In genomic region chr10:110759523-110759922, GRCh38 we compare ENCODE assay signal across 25 cellular contexts.
A peak's percentile ranks its signal among the peaks of the same experiment; 100 is the strongest.
DNase-seq lines count a peak whose midpoint lies in the region; ATAC-seq, FAIRE-seq and TF ChIP-seq lines count a peak whose summit lies in the region.
"Had no signal": no experiment of that assay in that cellular context is flagged by ENCODE, and none has a peak within 500 bp of the region (broad histone marks: within the 10 kb centered on the region; RNA-seq: fewer than 3 reads in every experiment).

No MANE protein-coding gene starts in this region.

- H3K4me1 ChIP-seq in left ventricle myocardium inferior (peaks cover 82% of the 10 kb centered on the region), H1 (replicated peaks in 1 of 4; ENCODE audit: control insufficient read depth in 3 of 4, insufficient read depth in 4 of 4, low read length in 3 of 4) (no peaks in the 10 kb centered on the region)
- H3K4me1 ChIP-seq: upper lobe of right lung had no signal

- no peak overlapping the region for H2AK5ac ChIP-seq in H1 (ENCODE audit: low read depth, low read length)

- CTCF ChIA-PET in H1 (lab: Charles Lee; ENCODE audit: partially characterized antibody): interaction anchor here (0.7 to 2.1 kb wide), 4 partner anchors 13 to 317 kb away, joined by 3 to 9 read pairs (median 4); partner anchors contain the start of gene ADRA2A
- CTCF ChIA-PET in HEK293T (lab: Yijun Ruan, JAX): no interaction called here

- no peak overlapping the region for H3K4me2 ChIP-seq in H1 (ENCODE audit: insufficient read depth in 1 of 2, low read depth in 2 of 2, low read length in 2 of 2)
- H3K4me2 ChIP-seq: A549 had no signal

- no peaks in the 10 kb centered on the region for H3K23me2 ChIP-seq in H1 (ENCODE audit: low read depth, low read length)

- 0 out of 2 replicates have a peak overlapping the region, but pooled peaks have one; percentile 16 for H4K8ac ChIP-seq in H1 (ENCODE audit: extremely low read depth, insufficient read depth, low read length)

- TF ChIP-seq POLR2A in H1 (IDR thresholded peaks at IDR 0.05; ENCODE audit: control extremely low read depth in 1 of 2, low read depth in 2 of 2, low read length in 2 of 2): no peak

- no peak overlapping the region for H3K56ac ChIP-seq in H1 (replicated peaks; ENCODE audit: insufficient read length, low read depth, low read length)

- H3K14ac ChIP-seq in H1 (ENCODE audit: insufficient read length): no peak overlapping the region

- DNase-seq in left ventricle myocardium inferior (no peak), cardiac septum (ENCODE audit: low spot score) (no peak), H1 (ENCODE audit: low read depth in 1 of 2, low spot score in 2 of 2) (no peak), urothelium cell line (ENCODE audit: low spot score) (peak; percentile 18), HEK293T (ENCODE audit: extremely low spot score) (no peak)
- no peak for DNase-seq in activated CD4-positive, CD25-positive, alpha-beta regulatory T cell treated with anti-CD3 and anti-CD28 coated beads, Interleukin-2, amount 50 U/mL, for 72 hours
- no peak for DNase-seq in stimulated activated naive CD8-positive, alpha-beta T cell treated with anti-CD3 and anti-CD28 coated beads, Interleukin-15, Interleukin-2, amounts not matched to agents 100 U/mL and 50 U/mL, for 24 hours
- DNase-seq: activated CD4-positive, alpha-beta T cell treated with anti-CD3 and anti-CD28 coated beads, Interleukin-2, amount 50 U/mL, for 4 hours; activated CD8-positive, alpha-beta memory T cell treated with anti-CD3 and anti-CD28 coated beads, Interleukin-2, amount 50 U/mL, for 48 hours; activated naive CD8-positive, alpha-beta T cell treated with anti-CD3 and anti-CD28 coated beads, Interleukin-2, amount 10 ng/mL, durations not matched to agents 7 days and 5 days; body of pancreas; effector memory CD8-positive, alpha-beta T cell; left lung; NCI-H1694 treated with DMSO at 0.1 percent for 48 hours; NCI-H748 treated with DMSO at 0.1 percent for 48 hours; SIG-M5; stimulated activated CD4-positive, alpha-beta T cell treated with anti-CD3 and anti-CD28 coated beads, Interleukin-12 subunit alpha, Interleukin-12 subunit beta, amount 100 ng/mL, for 4 hours; stimulated activated naive CD8-positive, alpha-beta T cell treated with anti-CD3 and anti-CD28 coated beads, Interleukin-15, amount 100 ng/mL, for 72 hours; upper lobe of right lung had no signal

- peaks cover 3% of the 10 kb centered on the region for H3K27me3 Mint-ChIP-seq in nephron (ENCODE audit: low read depth)
- H3K27me3 Mint-ChIP-seq: activated naive CD8-positive, alpha-beta T cell treated with anti-CD3 and anti-CD28 coated beads, Interleukin-2, amount 10 ng/mL, durations not matched to agents 7 days and 5 days had no signal

- TF ChIP-seq CTCF in left ventricle myocardium inferior (IDR thresholded peaks at IDR 0.05; ENCODE audit: borderline replicate concordance) (no peak), H1 (IDR thresholded peaks at IDR 0.05; ENCODE audit: control extremely low read depth in 1 of 3, insufficient read depth in 1 of 3, low read depth in 1 of 3, low read length in 3 of 3) (no peak), nephron (IDR thresholded peaks at IDR 0.05; ENCODE audit: unreplicated experiment in 3 of 3) (no peak)

- H2BK120ac ChIP-seq in H1 (replicated peaks; ENCODE audit: low read depth, low read length): no peak overlapping the region

- no peaks in the 10 kb centered on the region for H3K79me2 ChIP-seq in H1 (ENCODE audit: control insufficient read depth in 1 of 2, insufficient read depth in 2 of 2, low read length in 2 of 2)

- H3K23ac ChIP-seq in H1 (ENCODE audit: insufficient read length): no peak overlapping the region

- peaks cover 38% of the 10 kb centered on the region for H3K4me1 Mint-ChIP-seq in nephron
- H3K4me1 Mint-ChIP-seq: B cell had no signal

- no peaks in the 10 kb centered on the region for H3K36me3 Mint-ChIP-seq in nephron (ENCODE audit: low read depth)

- H2BK20ac ChIP-seq in H1 (ENCODE audit: low read length): no peak overlapping the region

- no peak overlapping the region for H3K9ac ChIP-seq in H1 (replicated peaks in 1 of 4; ENCODE audit: extremely low read depth in 1 of 4, low read depth in 3 of 4, low read length in 3 of 4)

- H3K4me3 ChIP-seq in left ventricle myocardium inferior (no peak overlapping the region), H1 (ENCODE audit: extremely low read depth in 1 of 4, insufficient read depth in 2 of 4, low read depth in 3 of 4, low read length in 4 of 4) (no peak overlapping the region)
- H3K4me3 ChIP-seq: A549, body of pancreas, left lung, mucosa of descending colon, upper lobe of right lung had no signal

- H3K9me3 ChIP-seq in left ventricle myocardium inferior (replicated peaks): no peaks in the 10 kb centered on the region
- H3K9me3 ChIP-seq in H1 (ENCODE audit: insufficient read depth in 2 of 2, low read depth in 1 of 2, low read length in 1 of 2): no peaks in the 10 kb centered on the region
- H3K9me3 ChIP-seq: A549, body of pancreas, left lung, mucosa of descending colon, upper lobe of right lung had no signal

- H2AFZ ChIP-seq in H1 (ENCODE audit: low read length): no peak overlapping the region

- H4K5ac ChIP-seq in H1 (ENCODE audit: insufficient read length, low read depth, low read length): no peak overlapping the region

- no peak for TF ChIP-seq EP300 in H1 (IDR thresholded peaks at IDR 0.05; ENCODE audit: borderline replicate concordance in 1 of 2, low read depth in 2 of 2, low read length in 2 of 2)

- H3K27ac ChIP-seq in left ventricle myocardium inferior (replicated peaks): peak overlapping the region; percentile 87
- H3K27ac ChIP-seq in H1 (ENCODE audit: low read depth, low read length): no peak overlapping the region
- H3K27ac ChIP-seq: A549, body of pancreas, left lung, upper lobe of right lung had no signal

- H4K20me1 ChIP-seq in H1 (replicated peaks in 1 of 2; ENCODE audit: control insufficient read depth in 1 of 2, insufficient read depth in 2 of 2, low read length in 2 of 2): no peaks in the 10 kb centered on the region

- TF ChIP-seq RAD21 in H1 (IDR thresholded peaks at IDR 0.05 in 1 of 2, conservative IDR thresholded peaks at IDR 0.05 in 1 of 2; ENCODE audit: low read depth in 2 of 2, low read length in 2 of 2): no peak

- H2BK15ac ChIP-seq in H1 (ENCODE audit: low read length): no peak overlapping the region

- peak overlapping the region in 2 of 3 experiments; percentile 12 to 37 for H3K27ac Mint-ChIP-seq in nephron
- H3K27ac Mint-ChIP-seq: activated naive CD8-positive, alpha-beta T cell treated with anti-CD3 and anti-CD28 coated beads, Interleukin-2, amount 10 ng/mL, durations not matched to agents 7 days and 5 days; B cell; HFFc6; stimulated activated naive CD8-positive, alpha-beta T cell treated with anti-CD3 and anti-CD28 coated beads, Interleukin-15, amount 100 ng/mL, for 72 hours; T-helper 1 cell treated with Interleukin-12 subunit alpha and Interleukin-12 subunit beta and Interleukin-4 antibody, amounts not matched to agents 30 μg/mL and 1 μg/mL, for 36 hours had no signal

- no peaks in the 10 kb centered on the region for H3K27me3 ChIP-seq in left ventricle myocardium inferior (ENCODE audit: low read depth)
- H3K27me3 ChIP-seq in H1 (replicated peaks in 1 of 4; ENCODE audit: control insufficient read depth in 3 of 4, extremely low read depth in 1 of 4, insufficient read depth in 3 of 4, low read length in 3 of 4): no peaks in the 10 kb centered on the region
- H3K27me3 ChIP-seq: body of pancreas had no signal

- FAIRE-seq in H1 (lab: Jason Lieb, UNC): no peak
- peak; percentile 70 for FAIRE-seq in urothelium cell line (lab: Jason Lieb, UNC)
- FAIRE-seq: A549 had no signal

- ATAC-seq in stimulated activated naive CD8-positive, alpha-beta T cell treated with anti-CD3 and anti-CD28 coated beads, Interleukin-15, Interleukin-2, amounts not matched to agents 100 U/mL and 50 U/mL, for 24 hours: no peak
- ATAC-seq: A549; body of pancreas; effector memory CD8-positive, alpha-beta T cell; stimulated activated naive CD8-positive, alpha-beta T cell treated with anti-CD3 and anti-CD28 coated beads, Interleukin-15, amount 100 ng/mL, for 72 hours; upper lobe of right lung had no signal

- H3K9me3 Mint-ChIP-seq in nephron: no peaks in the 10 kb centered on the region
- H3K9me3 Mint-ChIP-seq: effector memory CD8-positive, alpha-beta T cell; HFFc6; T-helper 1 cell treated with Interleukin-12 subunit alpha and Interleukin-12 subunit beta and Interleukin-4 antibody, amounts not matched to agents 30 μg/mL and 1 μg/mL, for 36 hours had no signal

- intact Hi-C loops in left ventricle myocardium inferior (cut with micrococcal nuclease) (no loop called here), cardiac septum (cut with DNase I) (no loop called here)

- 81% methylated on average over 4 of the region's 4 CpGs; no CpG with 5 or more reads in 1 of the 2 experiments for WGBS in H1 (ENCODE audit: extremely low coverage in 1 of 2, insufficient coverage in 1 of 2, insufficient read length in 1 of 2, insufficient replicate concordance in 2 of 2, low coverage in 1 of 2, low lambda C conversion rate in 2 of 2, missing lambda C conversion rate in 1 of 2), 2 experiments

- no peak overlapping the region for H3K4ac ChIP-seq in H1 (replicated peaks; ENCODE audit: insufficient read length, low read depth, low read length)

- H3K4me3 Mint-ChIP-seq in nephron: no peak overlapping the region
- H3K4me3 Mint-ChIP-seq: activated naive CD8-positive, alpha-beta T cell treated with anti-CD3 and anti-CD28 coated beads, Interleukin-2, amount 10 ng/mL, durations not matched to agents 7 days and 5 days; B cell; effector memory CD8-positive, alpha-beta T cell; HFFc6; stimulated activated naive CD8-positive, alpha-beta T cell treated with anti-CD3 and anti-CD28 coated beads, Interleukin-15, amount 100 ng/mL, for 72 hours; T-helper 1 cell treated with Interleukin-12 subunit alpha and Interleukin-12 subunit beta and Interleukin-4 antibody, amounts not matched to agents 30 μg/mL and 1 μg/mL, for 36 hours had no signal

- no peaks in the 10 kb centered on the region for H3K36me3 ChIP-seq in left ventricle myocardium inferior
- H3K36me3 ChIP-seq in H1 (ENCODE audit: control insufficient read depth in 2 of 4, insufficient read depth in 4 of 4, low read length in 3 of 4): no peaks in the 10 kb centered on the region
- H3K36me3 ChIP-seq: left lung, upper lobe of right lung had no signal

- H4K91ac ChIP-seq in H1 (replicated peaks; ENCODE audit: insufficient read length, low read length): no peak overlapping the region

- H2BK5ac ChIP-seq in H1 (ENCODE audit: low read depth, low read length): no peak overlapping the region

- H2BK12ac ChIP-seq in H1 (ENCODE audit: low read depth, low read length): no peak overlapping the region

- POLR2A ChIA-PET in H1 (lab: Charles Lee; ENCODE audit: partially characterized antibody): no interaction called here
- POLR2A ChIA-PET in HEK293T (lab: Yijun Ruan, JAX): no interaction called here

- no peaks in the 10 kb centered on the region for H3K79me1 ChIP-seq in H1 (ENCODE audit: low read depth, low read length)

- H3K18ac ChIP-seq in H1 (ENCODE audit: extremely low read depth, low read length): no peak overlapping the region

TF ChIP-seq in H1, 55 proteins besides CTCF, POLR2A, EP300 and RAD21 (continues in another document):
- TF ChIP-seq SP4 (IDR thresholded peaks at IDR 0.05; ENCODE audit: low read length) (no peak), SP1 (IDR thresholded peaks at IDR 0.05; ENCODE audit: low read depth, low read length) (no peak)

TF ChIP-seq in HEK293T, 16 proteins besides CTCF, POLR2A, EP300 and RAD21 (continues in another document):
- no peak for TF ChIP-seq SUZ12 (IDR thresholded peaks at IDR 0.05)
- no peak for TF ChIP-seq SP1 (IDR thresholded peaks at IDR 0.05)
- no peak for TF ChIP-seq TARDBP (IDR thresholded peaks at IDR 0.05)
